In the genomic region with DNA sequence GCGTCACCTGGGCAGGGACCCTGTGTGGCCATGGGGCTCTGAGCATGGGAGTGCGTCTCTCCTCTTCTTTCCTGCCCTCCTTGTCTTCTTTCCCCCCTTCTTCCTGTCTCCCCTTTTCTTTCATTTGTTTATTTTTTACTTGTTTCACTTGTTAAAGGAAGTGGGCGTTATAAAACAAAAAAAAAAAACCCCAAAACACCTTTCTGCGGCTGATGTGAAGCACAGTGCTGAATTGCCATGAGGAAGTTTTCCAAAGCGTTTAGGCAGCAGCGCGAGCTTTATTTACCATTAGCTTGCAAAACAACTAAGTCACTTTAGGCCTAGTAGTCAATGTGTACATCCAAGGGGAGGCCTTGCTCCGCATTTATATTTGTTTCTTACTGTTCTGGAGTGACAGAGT, we compare ENCODE assay signal across 18 cellular contexts. TPM values are rescaled to one million over a fixed set of nuclear protein-coding genes. Genes with fewer than 3 reads are reported as not detected.
A peak's percentile ranks its signal among the peaks of the same experiment; 100 is the strongest.
DNase-seq lines count a peak whose midpoint lies in the region; ATAC-seq and TF ChIP-seq lines count a peak whose summit lies in the region.
"Had no signal": no experiment of that assay in that cellular context is flagged by ENCODE, and none has a peak within 500 bp of the region (broad histone marks: within the 10 kb centered on the region; RNA-seq: fewer than 3 reads in every experiment).

No MANE protein-coding gene starts in this region.

- H3K27me3 Mint-ChIP-seq in activated CD4-positive, alpha-beta T cell treated with anti-CD3 and anti-CD28 coated beads, Interleukin-2, amount 10 ng/mL, durations not matched to agents 24 days and 14 days: no peaks in the 10 kb centered on the region
- peaks cover 8% of the 10 kb centered on the region for H3K27me3 Mint-ChIP-seq in GM23338 (ENCODE audit: insufficient read depth, low read depth, poor library complexity)
- H3K27me3 Mint-ChIP-seq in activated T-helper 2 cell treated with anti-CD3 and anti-CD28 coated beads, Interferon-gamma antibody, Interleukin-2, Interleukin-4, amounts not matched to agents 10 μg/mL and 5 μg/mL and 100 μg/mL, durations not matched to agents 14 hours and 24 hours and 36 hours (ENCODE audit: low read depth): no peaks in the 10 kb centered on the region
- no peaks in the 10 kb centered on the region for H3K27me3 Mint-ChIP-seq in natural killer cell (ENCODE audit: low read depth in 2 of 2)

- no peaks in the 10 kb centered on the region for H3K9me3 Mint-ChIP-seq in activated CD4-positive, alpha-beta T cell treated with anti-CD3 and anti-CD28 coated beads, Interleukin-2, amount 10 ng/mL, durations not matched to agents 24 days and 14 days
- no peaks in the 10 kb centered on the region for H3K9me3 Mint-ChIP-seq in GM23338
- H3K9me3 Mint-ChIP-seq in activated T-helper 2 cell treated with anti-CD3 and anti-CD28 coated beads, Interferon-gamma antibody, Interleukin-2, Interleukin-4, amounts not matched to agents 10 μg/mL and 5 μg/mL and 100 μg/mL, durations not matched to agents 14 hours and 24 hours and 36 hours: no peaks in the 10 kb centered on the region
- no peaks in the 10 kb centered on the region for H3K9me3 Mint-ChIP-seq in natural killer cell

- peak overlapping the region; percentile 51 for H3K27ac Mint-ChIP-seq in activated CD4-positive, alpha-beta T cell treated with anti-CD3 and anti-CD28 coated beads, Interleukin-2, amount 10 ng/mL, durations not matched to agents 24 days and 14 days
- H3K27ac Mint-ChIP-seq in GM23338 (no peak overlapping the region), natural killer cell (peak overlapping the region; percentile 73 to 88)
- H3K27ac Mint-ChIP-seq in activated T-helper 2 cell treated with anti-CD3 and anti-CD28 coated beads, Interferon-gamma antibody, Interleukin-2, Interleukin-4, amounts not matched to agents 10 μg/mL and 5 μg/mL and 100 μg/mL, durations not matched to agents 14 hours and 24 hours and 36 hours: peak overlapping the region; percentile 68

- no peak overlapping the region for H2AFZ ChIP-seq in GM23338

- H3K4me1 ChIP-seq in GM23338 (ENCODE audit: insufficient read depth): no peaks in the 10 kb centered on the region

- H3K4me3 Mint-ChIP-seq in activated CD4-positive, alpha-beta T cell treated with anti-CD3 and anti-CD28 coated beads, Interleukin-2, amount 10 ng/mL, durations not matched to agents 24 days and 14 days: no peak overlapping the region
- H3K4me3 Mint-ChIP-seq in GM23338: no peak overlapping the region
- H3K4me3 Mint-ChIP-seq in activated T-helper 2 cell treated with anti-CD3 and anti-CD28 coated beads, Interferon-gamma antibody, Interleukin-2, Interleukin-4, amounts not matched to agents 10 μg/mL and 5 μg/mL and 100 μg/mL, durations not matched to agents 14 hours and 24 hours and 36 hours (ENCODE audit: low read depth): no peak overlapping the region
- H3K4me3 Mint-ChIP-seq in natural killer cell: peak overlapping the region; percentile 55

- no peaks in the 10 kb centered on the region for H3K27me3 ChIP-seq in GM23338 (ENCODE audit: insufficient read depth)
- H3K27me3 ChIP-seq: body of pancreas had no signal

- H3F3A ChIP-seq in GM23338 (replicated peaks; ENCODE audit: low read depth): 0 out of 2 replicates have a peak, but pooled peaks cover 4% of the 10 kb centered on the region

- H3K4me2 ChIP-seq in GM23338: no peak overlapping the region
- H3K4me2 ChIP-seq: smooth muscle cell had no signal

- no peak for TF ChIP-seq CTCF in GM23338 (conservative IDR thresholded peaks at IDR 0.05; ENCODE audit: low read depth in 2 of 2)
- TF ChIP-seq CTCF in natural killer cell (IDR thresholded peaks at IDR 0.05): no peak

- ATAC-seq in GM23338 (no peak), natural killer cell (peak in 1 of 3 donors; percentile 35), GM21515 (IDR thresholded peaks at IDR 0.05; ENCODE audit: unreplicated experiment) (no peak)
- ATAC-seq: body of pancreas, lower lobe of right lung had no signal

- 0 out of 2 replicates have a peak, but pooled peaks cover 3% of the 10 kb centered on the region for H3K9me2 ChIP-seq in GM23338 (ENCODE audit: insufficient read depth)

- H3K36me3 Mint-ChIP-seq in activated CD4-positive, alpha-beta T cell treated with anti-CD3 and anti-CD28 coated beads, Interleukin-2, amount 10 ng/mL, durations not matched to agents 24 days and 14 days (ENCODE audit: low read depth): peaks cover 64% of the 10 kb centered on the region
- peaks cover 57% of the 10 kb centered on the region for H3K36me3 Mint-ChIP-seq in GM23338 (ENCODE audit: low read depth)
- peaks cover 77% of the 10 kb centered on the region for H3K36me3 Mint-ChIP-seq in activated T-helper 2 cell treated with anti-CD3 and anti-CD28 coated beads, Interferon-gamma antibody, Interleukin-2, Interleukin-4, amounts not matched to agents 10 μg/mL and 5 μg/mL and 100 μg/mL, durations not matched to agents 14 hours and 24 hours and 36 hours (ENCODE audit: low read depth)
- H3K36me3 Mint-ChIP-seq in natural killer cell: peaks cover 24% of the 10 kb centered on the region

- peaks cover 15% of the 10 kb centered on the region; the same call in 1 of the 2 replicates for H3K36me3 ChIP-seq in GM23338 (ENCODE audit: insufficient read depth)

- H4K20me1 ChIP-seq in GM23338 (replicated peaks; ENCODE audit: insufficient read depth): peaks cover 14% of the 10 kb centered on the region

- H3K27ac ChIP-seq in GM23338 (ENCODE audit: low read depth): peak overlapping the region; percentile 59; the same call in 1 of the 2 replicates
- H3K27ac ChIP-seq: body of pancreas, lower lobe of right lung had no signal

- peaks cover 21% of the 10 kb centered on the region for H3K4me1 Mint-ChIP-seq in activated CD4-positive, alpha-beta T cell treated with anti-CD3 and anti-CD28 coated beads, Interleukin-2, amount 10 ng/mL, durations not matched to agents 24 days and 14 days
- H3K4me1 Mint-ChIP-seq in GM23338 (no peaks in the 10 kb centered on the region), natural killer cell (peaks cover 27 to 32% of the 10 kb centered on the region in 2 donors)
- peaks cover 13% of the 10 kb centered on the region for H3K4me1 Mint-ChIP-seq in activated T-helper 2 cell treated with anti-CD3 and anti-CD28 coated beads, Interferon-gamma antibody, Interleukin-2, Interleukin-4, amounts not matched to agents 10 μg/mL and 5 μg/mL and 100 μg/mL, durations not matched to agents 14 hours and 24 hours and 36 hours (ENCODE audit: low read depth)

- H3K79me2 ChIP-seq in GM23338 (replicated peaks; ENCODE audit: insufficient read depth): no peaks in the 10 kb centered on the region; the same call in 1 of the 2 replicates

- intact Hi-C loops in activated CD4-positive, alpha-beta T cell treated with anti-CD3 and anti-CD28 coated beads, Interleukin-2, amount 10 ng/mL, durations not matched to agents 24 days and 14 days (cut with micrococcal nuclease): no loop called here
- intact Hi-C loops in activated T-helper 2 cell treated with anti-CD3 and anti-CD28 coated beads, Interferon-gamma antibody, Interleukin-2, Interleukin-4, amounts not matched to agents 10 μg/mL and 5 μg/mL and 100 μg/mL, durations not matched to agents 14 hours and 24 hours and 36 hours (cut with micrococcal nuclease): no loop called here
- intact Hi-C loops in natural killer cell (cut with micrococcal nuclease): no loop called here

- DNase-seq in activated CD4-positive, alpha-beta T cell treated with anti-CD3 and anti-CD28 coated beads, Interleukin-2, amount 10 ng/mL, durations not matched to agents 24 days and 14 days: no peak
- no peak for DNase-seq in activated CD4-positive, alpha-beta T cell treated with anti-CD3 and anti-CD28 coated beads for 4 hours
- DNase-seq in GM23338 (ENCODE audit: low spot score) (no peak), natural killer cell (no peak), GM03348 (ENCODE audit: low spot score) (no peak), DMS 273 (lab: John Stamatoyannopoulos, UW; ENCODE audit: unreplicated experiment) (no peak)
- no peak for DNase-seq in activated T-helper 2 cell treated with anti-CD3 and anti-CD28 coated beads, Interferon-gamma antibody, Interleukin-2, Interleukin-4, amounts not matched to agents 10 μg/mL and 5 μg/mL and 100 μg/mL, durations not matched to agents 14 hours and 24 hours and 36 hours (ENCODE audit: low spot score)
- DNase-seq: body of pancreas; Caco-2; effector CD8-positive, alpha-beta T cell; lower lobe of right lung; NCI-H1694 treated with DMSO at 0.1 percent for 48 hours; NCI-H69; RPMI8226; stimulated activated CD4-positive, alpha-beta T cell treated with anti-CD3 and anti-CD28 coated beads, Interleukin-4, amount 100 ng/mL, for 24 hours; trophoblast cell had no signal

- H3K4me3 ChIP-seq in GM23338: no peak overlapping the region
- H3K4me3 ChIP-seq: body of pancreas, lower lobe of right lung, smooth muscle cell had no signal

TF ChIP-seq in GM23338, 12 proteins besides CTCF, POLR2A, EP300 and RAD21 (continues in another document):
- TF ChIP-seq STAT1 (IDR thresholded peaks at IDR 0.05; ENCODE audit: unreplicated experiment) (no peak), CREB1 (CRISPR knock-in tag; IDR thresholded peaks at IDR 0.05; ENCODE audit: low read depth) (no peak), NANOG (IDR thresholded peaks at IDR 0.05; ENCODE audit: borderline replicate concordance) (no peak)

RNA-seq across cellular contexts. Expression of a gene that starts 57.0 kb away (rescaled TPM):
- total RNA-seq in activated CD4-positive, alpha-beta T cell treated with anti-CD3 and anti-CD28 coated beads, Interleukin-2, amount 10 ng/mL, durations not matched to agents 24 days and 14 days: 132 and 141 TPM in 2 replicates
- total RNA-seq in GM23338 (2014; rRNA removed; shearing (Covaris generic)): 24.2 and 29.9 TPM in 2 replicates
- 38.7 and 38.9 TPM in 2 replicates for polyA plus RNA-seq in GM23338 (2016; fragmentation: Nextera tagmentation; extraction: Ambion mirVana)
- 104 and 106 TPM in 2 replicates for total RNA-seq in activated T-helper 2 cell treated with anti-CD3 and anti-CD28 coated beads, Interferon-gamma antibody, Interleukin-2, Interleukin-4, amounts not matched to agents 10 μg/mL and 5 μg/mL and 100 μg/mL, durations not matched to agents 14 hours and 24 hours and 36 hours
- total RNA-seq in natural killer cell: 10 to 100 TPM; 20.9 to 25.0 (median 21.1) TPM

RNA-seq across cellular contexts. Expression of a gene that starts 57.2 kb away (rescaled TPM):
- 4.6 and 5.3 TPM in 2 replicates for total RNA-seq in activated CD4-positive, alpha-beta T cell treated with anti-CD3 and anti-CD28 coated beads, Interleukin-2, amount 10 ng/mL, durations not matched to agents 24 days and 14 days
- 0.82 and 1.4 TPM in 2 replicates for total RNA-seq in GM23338 (2014; rRNA removed; shearing (Covaris generic))
- polyA plus RNA-seq in GM23338 (2016; fragmentation: Nextera tagmentation; extraction: Ambion mirVana): 1.3 and 2.4 TPM in 2 replicates
- total RNA-seq in activated T-helper 2 cell treated with anti-CD3 and anti-CD28 coated beads, Interferon-gamma antibody, Interleukin-2, Interleukin-4, amounts not matched to agents 10 μg/mL and 5 μg/mL and 100 μg/mL, durations not matched to agents 14 hours and 24 hours and 36 hours: 4.5 and 4.6 TPM in 2 replicates
- 1 to 10 TPM; 2.0 to 6.4 (median 5.1) TPM for total RNA-seq in natural killer cell
